Comparison of ENCODE assay signal across 24 cellular contexts in genomic region chr14:70811578-70811977, GRCh38. TPM values are rescaled to one million over a fixed set of nuclear protein-coding genes. Genes with fewer than 3 reads are reported as not detected.
DNase-seq lines count a peak whose midpoint lies in the region; ATAC-seq, FAIRE-seq and TF ChIP-seq lines count a peak whose summit lies in the region.
"Had no signal": no experiment of that assay in that cellular context is flagged by ENCODE, and none has a peak within 500 bp of the region (broad histone marks: within the 10 kb centered on the region; RNA-seq: fewer than 3 reads in every experiment).

No MANE protein-coding gene starts in this region.

- POLR2A ChIA-PET in OCI-LY7 (lab: Charles Lee), result no interaction called here

- TF ChIP-seq CTCF in OCI-LY7 (conservative IDR thresholded peaks at IDR 0.05; ENCODE audit: low read length) (no peak), psoas muscle (IDR thresholded peaks at IDR 0.05) (no peak), BE2C (IDR thresholded peaks at IDR 0.05; ENCODE audit: low read depth, low read length) (no peak)

- FAIRE-seq in H54 (lab: Jason Lieb, UNC), result no peak
- FAIRE-seq: frontal cortex had no signal

- intact Hi-C loops in OCI-LY7 (cut with micrococcal nuclease; ENCODE audit: unreplicated experiment) (loop anchor here (10.0 kb wide), 1 partner anchor 397 kb away; the partner anchor contains the start of gene SYNJ2BP), psoas muscle (cut with DNase I) (no loop called here)

- H3K27me3 ChIP-seq in esophagus (ENCODE audit: control insufficient read depth in 1 of 2, insufficient read depth in 2 of 2, low read length in 2 of 2) (no peaks in the 10 kb centered on the region), psoas muscle (ENCODE audit: insufficient read depth in 3 of 3, low read length in 2 of 3) (peaks cover 0 to 3% (median 0%) of the 10 kb centered on the region in 3 donors), BE2C (peaks cover 39% of the 10 kb centered on the region)
- H3K27me3 ChIP-seq: ascending aorta had no signal

- no peaks in the 10 kb centered on the region for H3K9me2 ChIP-seq in OCI-LY7 (ENCODE audit: insufficient read depth, low read length)

- TF ChIP-seq POLR2A in H54 (IDR thresholded peaks at IDR 0.05; ENCODE audit: low read depth, low read length), result no peak

- no peak for ATAC-seq in psoas muscle
- no peak for ATAC-seq in HG03442 (IDR thresholded peaks at IDR 0.05; ENCODE audit: unreplicated experiment)
- ATAC-seq: activated CD8-positive, alpha-beta memory T cell treated with anti-CD3 and anti-CD28 coated beads, Interleukin-2, amount 10 ng/mL, durations not matched to agents 7 days and 5 days; esophagus mucosa; left cardiac atrium; naive thymus-derived CD4-positive, alpha-beta T cell had no signal

- DNase-seq in ELF-1 (ENCODE audit: low read depth, low spot score) (peak; percentile 25), OCI-LY7 (ENCODE audit: low spot score) (no peak), psoas muscle (no peak), H54 (ENCODE audit: insufficient read length, low spot score) (no peak), BE2C (no peak)
- DNase-seq: activated CD4-positive, alpha-beta T cell treated with anti-CD3 and anti-CD28 coated beads for 48 hours; activated CD8-positive, alpha-beta memory T cell treated with anti-CD3 and anti-CD28 coated beads, Interleukin-2, amount 10 ng/mL, durations not matched to agents 7 days and 5 days; GDM1; HCEC 1CT; left cardiac atrium; naive thymus-derived CD4-positive, alpha-beta T cell; NCI-H1105; NCI-H2029 treated with DMSO at 0.1 percent for 48 hours; NCI-H446 treated with DMSO at 0.1 percent for 48 hours; RPMI8226; uterus had no signal

- H3K4me1 ChIP-seq in OCI-LY7 (ENCODE audit: insufficient read depth, low read length, poor library complexity, severe bottlenecking) (peaks cover 36% of the 10 kb centered on the region), esophagus (ENCODE audit: control insufficient read depth in 2 of 2, insufficient read depth in 2 of 2, low read length in 1 of 2) (no peaks in the 10 kb centered on the region), mesodermal cell (ENCODE audit: control insufficient read depth, insufficient read depth, low read length, poor library complexity, severe bottlenecking) (no peaks in the 10 kb centered on the region), psoas muscle (peaks cover 4% of the 10 kb centered on the region), BE2C (no peaks in the 10 kb centered on the region)

- no peak overlapping the region for H2AFZ ChIP-seq in OCI-LY7 (ENCODE audit: low read length)

- CTCF ChIA-PET in OCI-LY7 (lab: Charles Lee; ENCODE audit: unreplicated experiment), result no interaction called here

- no peak overlapping the region for H3K27ac ChIP-seq in OCI-LY7 (ENCODE audit: low read depth, low read length, poor library complexity, severe bottlenecking)
- peak overlapping the region; percentile 7 to 82 for H3K27ac ChIP-seq in esophagus (ENCODE audit: low read depth in 2 of 2, low read length in 1 of 2)
- H3K27ac ChIP-seq in mesodermal cell (ENCODE audit: low read depth, low read length, severe bottlenecking), result peak overlapping the region; percentile 38
- no peak overlapping the region for H3K27ac ChIP-seq in psoas muscle
- H3K27ac ChIP-seq: ascending aorta, C4-2B, SK-N-MC, uterus had no signal

- H4K20me1 ChIP-seq in OCI-LY7 (ENCODE audit: insufficient read depth, low read length), result no peaks in the 10 kb centered on the region

- H3K79me2 ChIP-seq in OCI-LY7 (ENCODE audit: insufficient read depth, low read depth, low read length), result no peaks in the 10 kb centered on the region

- H3K4me3 ChIP-seq in OCI-LY7 (ENCODE audit: low read depth, low read length, poor library complexity, severe bottlenecking) (no peak overlapping the region), esophagus (ENCODE audit: low read depth in 1 of 2, low read length in 2 of 2) (peak overlapping the region; percentile 8 to 73), mesodermal cell (ENCODE audit: extremely low read depth, insufficient read depth, low read length, poor library complexity, severe bottlenecking) (no peak overlapping the region), psoas muscle (no peak overlapping the region), BE2C (ENCODE audit: low read depth, low read length) (no peak overlapping the region)
- H3K4me3 ChIP-seq: ascending aorta, SK-N-MC, uterus had no signal

- H3K36me3 ChIP-seq in OCI-LY7 (ENCODE audit: insufficient read depth, low read length) (no peaks in the 10 kb centered on the region), esophagus (ENCODE audit: control insufficient read depth in 2 of 2, insufficient read depth in 2 of 2, low read length in 1 of 2) (no peaks in the 10 kb centered on the region), mesodermal cell (ENCODE audit: control insufficient read depth, insufficient read depth, low read length) (no peaks in the 10 kb centered on the region), psoas muscle (ENCODE audit: insufficient read depth in 1 of 2, low read depth in 1 of 2) (no peaks in the 10 kb centered on the region), BE2C (no peaks in the 10 kb centered on the region)
- H3K36me3 ChIP-seq: ascending aorta, uterus had no signal

- H3K4me2 ChIP-seq in OCI-LY7 (ENCODE audit: low read length), result peak overlapping the region; percentile 83; the same call in 1 of the 2 replicates

- BruUV-seq in OCI-LY7 (replicated peaks; lab: Mats Ljungman, UMichigan), result no TSS peak

- WGBS in esophagus, 2 donors, result 92 to 96% methylated on average over 2 of the region's 2 CpGs
- 96 to 100% methylated on average over 2 of the region's 2 CpGs for WGBS in mesodermal cell (ENCODE audit: insufficient coverage in 2 of 2), 2 experiments
- 88 to 94% (median 91%) methylated on average over 2 of the region's 2 CpGs for WGBS in psoas muscle, 3 donors

- H3K9me3 ChIP-seq in OCI-LY7 (ENCODE audit: low read length) (no peaks in the 10 kb centered on the region), esophagus (ENCODE audit: control insufficient read depth in 2 of 2, insufficient read depth in 1 of 2, low read depth in 1 of 2, low read length in 1 of 2) (no peaks in the 10 kb centered on the region), mesodermal cell (ENCODE audit: control insufficient read depth, low read length) (no peaks in the 10 kb centered on the region), psoas muscle (no peaks in the 10 kb centered on the region), BE2C (no peaks in the 10 kb centered on the region)
- H3K9me3 ChIP-seq: ascending aorta, uterus had no signal

RNA-seq across cellular contexts. Expression of gene MAP3K9, which starts 2.3 kb away (rescaled TPM):
- total RNA-seq in OCI-LY7 (2014; rRNA removed; shearing (Covaris generic)), result 2.3 and 4.2 TPM in 2 replicates
- total RNA-seq in OCI-LY7 (2022) (6.4 and 7.4 TPM in 2 replicates), psoas muscle (1 to 10 TPM; 2.1 to 4.3 (median 3.2) TPM)
- polyA plus RNA-seq in esophagus (10 to 100 TPM in 1 of 2 donors, 1 to 10 TPM in 1; 4.2 to 11.6 TPM), psoas muscle (1 to 10 TPM in 2 of 3 donors, under 1 TPM in 1; 0.44 to 1.8 (median 1.1) TPM)
- 2.9 TPM for polyA plus RNA-seq in mesodermal cell (2013, experiment 1 of 2)
- 1.7 TPM for polyA plus RNA-seq in mesodermal cell (2013, experiment 2 of 2)
- 0.28 TPM for polyA plus RNA-seq in BE2C (2012; ENCODE audit: insufficient read depth, insufficient read length, low read depth)

Comparison
In these comparisons a context has a peak if more than half of its experiments do, and no peak if none do; other contexts are left out.
1. H3K27ac ChIP-seq: peak in esophagus (2 of 2) and mesodermal cell (single experiment); none in OCI-LY7 (single experiment) and psoas muscle (single experiment).
2. H3K4me3 ChIP-seq: peak in esophagus (2 of 2); none in OCI-LY7 (single experiment), mesodermal cell (single experiment), psoas muscle (single experiment) and BE2C (single experiment).